In the genomic region with DNA sequence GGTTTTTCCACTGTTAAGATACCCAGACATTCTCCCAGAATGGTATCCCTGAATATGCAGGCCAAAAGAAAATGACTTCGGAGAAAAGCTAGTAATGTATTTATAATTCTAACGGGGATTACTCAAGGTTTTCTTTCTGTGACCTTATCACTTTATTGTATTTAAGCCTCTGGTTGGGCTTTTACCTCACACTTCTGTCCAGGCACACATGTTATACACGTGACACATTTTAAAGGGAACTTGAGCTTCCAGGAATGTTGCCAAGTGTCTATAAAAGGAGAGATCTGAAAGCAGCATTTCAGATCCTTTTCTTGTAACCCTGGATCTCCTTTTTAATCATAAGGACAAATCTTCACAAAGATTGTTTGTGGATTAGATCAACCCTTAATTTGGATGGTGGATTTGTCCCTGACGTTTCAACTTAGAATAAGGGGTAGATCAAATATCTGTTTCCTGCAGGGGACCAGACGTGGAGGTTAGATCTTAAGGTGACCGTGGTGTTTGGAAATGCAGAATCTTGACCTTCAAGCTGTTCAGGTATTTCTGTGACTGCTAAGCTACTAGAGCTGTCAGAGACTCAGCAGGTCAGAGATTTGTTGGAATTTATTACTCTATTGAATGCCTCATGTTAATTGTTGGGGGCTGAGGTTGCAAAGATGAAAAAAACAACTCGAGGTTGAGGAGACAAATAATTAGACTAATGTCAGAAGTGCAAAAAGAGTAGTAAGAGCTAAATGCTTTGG, we compare ENCODE assay signal across 8 cellular contexts. TPM values are rescaled to one million over a fixed set of nuclear protein-coding genes. Genes with fewer than 3 reads are reported as not detected.
DNase-seq lines count a peak whose midpoint lies in the region; ATAC-seq and TF ChIP-seq lines count a peak whose summit lies in the region.

No MANE protein-coding gene starts in this region.

- H3K27me3 ChIP-seq in BLaER1 treated with 17β-estradiol and CSF1 and Interleukin-3, amounts not matched to agents 10 nM and 100 nM = no peaks in the 10 kb centered on the region
- no peaks in the 10 kb centered on the region for H3K27me3 ChIP-seq in HUES48 (ENCODE audit: control insufficient read depth, insufficient read depth, low read length)
- no peaks in the 10 kb centered on the region for H3K27me3 ChIP-seq in skeletal muscle satellite cell (ENCODE audit: control insufficient read depth, insufficient read depth, low read length)

- peak; percentile 68 for DNase-seq in foreskin melanocyte
- DNase-seq in central memory CD4-positive, alpha-beta T cell = no peak
- DNase-seq in activated CD4-positive, CD25-positive, alpha-beta regulatory T cell (lab: John Stamatoyannopoulos, UW) = no peak

- peaks cover 0 to 27% (median 4%) of the 10 kb centered on the region in 11 experiments; a peak in 9 of 22 replicates for H4K20me1 ChIP-seq in BLaER1 treated with 17β-estradiol and CSF1 and Interleukin-3, amounts not matched to agents 10 nM and 100 nM

- TF ChIP-seq CTCF in WI38 (IDR thresholded peaks at IDR 0.05; ENCODE audit: low read depth, low read length) = no peak

- peaks cover 31 to 62% (median 45%) of the 10 kb centered on the region in 10 experiments for H3K4me1 ChIP-seq in BLaER1 treated with 17β-estradiol and CSF1 and Interleukin-3, amounts not matched to agents 10 nM and 100 nM
- H3K4me1 ChIP-seq in HUES48 (ENCODE audit: control insufficient read depth, insufficient read depth, low read length) (peaks cover 30% of the 10 kb centered on the region), skeletal muscle satellite cell (ENCODE audit: control insufficient read depth, insufficient read depth, low read length) (peaks cover 24% of the 10 kb centered on the region)

- H3K4me3 ChIP-seq in BLaER1 treated with 17β-estradiol and CSF1 and Interleukin-3, amounts not matched to agents 10 nM and 100 nM = peak overlapping the region in 8 of 10 experiments; percentile 76 to 90 (median 86); a peak in 13 of 20 replicates
- H3K4me3 ChIP-seq in HUES48 (ENCODE audit: low read depth, low read length) (peak overlapping the region; percentile 95), WI38 (ENCODE audit: low read depth, low read length) (peak overlapping the region; percentile 81; the same call in 1 of the 2 replicates), skeletal muscle satellite cell (ENCODE audit: low read length) (peak overlapping the region; percentile 98)

- peaks cover 0 to 8% (median 0%) of the 10 kb centered on the region in 11 experiments; a peak in 4 of 22 replicates for H3K36me3 ChIP-seq in BLaER1 treated with 17β-estradiol and CSF1 and Interleukin-3, amounts not matched to agents 10 nM and 100 nM
- H3K36me3 ChIP-seq in HUES48 (ENCODE audit: control insufficient read depth, insufficient read depth, low read length) = peaks cover 3% of the 10 kb centered on the region; the same call in 1 of the 2 replicates
- H3K36me3 ChIP-seq in skeletal muscle satellite cell (ENCODE audit: insufficient read depth, low read length) = no peaks in the 10 kb centered on the region

- H3K27ac ChIP-seq in BLaER1 treated with 17β-estradiol and CSF1 and Interleukin-3, amounts not matched to agents 10 nM and 100 nM = no peak overlapping the region; a peak in 1 of 22 replicates
- H3K27ac ChIP-seq in HUES48 (ENCODE audit: low read depth, low read length) = peak overlapping the region; percentile 44

- H3K9me3 ChIP-seq in BLaER1 treated with 17β-estradiol and CSF1 and Interleukin-3, amounts not matched to agents 10 nM and 100 nM (replicated peaks in 1 of 11) = no peaks in the 10 kb centered on the region
- no peaks in the 10 kb centered on the region for H3K9me3 ChIP-seq in HUES48 (ENCODE audit: control insufficient read depth, insufficient read depth, low read length)
- H3K9me3 ChIP-seq in skeletal muscle satellite cell (replicated peaks; ENCODE audit: low read length) = no peaks in the 10 kb centered on the region

- peak overlapping the region in 7 of 11 experiments; percentile 6 to 95 (median 94); a peak in 6 of 22 replicates for H3K9ac ChIP-seq in BLaER1 treated with 17β-estradiol and CSF1 and Interleukin-3, amounts not matched to agents 10 nM and 100 nM
- H3K9ac ChIP-seq in HUES48 (ENCODE audit: low read depth, low read length) (no peak overlapping the region), skeletal muscle satellite cell (ENCODE audit: low read depth, low read length) (peak overlapping the region; percentile 90)

- no peak for ATAC-seq in GM21515 (IDR thresholded peaks at IDR 0.05; ENCODE audit: unreplicated experiment)

- peak overlapping the region; percentile 81 to 100 (median 98) for H3K4me2 ChIP-seq in BLaER1 treated with 17β-estradiol and CSF1 and Interleukin-3, amounts not matched to agents 10 nM and 100 nM
- H3K4me2 ChIP-seq in skeletal muscle satellite cell (ENCODE audit: low read length) = peak overlapping the region; percentile 87

RNA-seq across cellular contexts. Expression of gene CIPC, which starts 1.5 kb away (rescaled TPM):
- total RNA-seq in skeletal muscle satellite cell (2012; rRNA removed) = 9.9 and 10.5 TPM in 2 replicates

RNA-seq across cellular contexts. Expression of gene ZDHHC22, which starts 42.0 kb away (rescaled TPM):
- not detected in 2 replicates for total RNA-seq in skeletal muscle satellite cell (2012; rRNA removed)
